ENCODE assay signal across 1 cellular context in genomic region chr2:120348134-120349103, GRCh38.
TF ChIP-seq lines count a peak whose summit lies in the region.

No MANE protein-coding gene starts in this region.

TF ChIP-seq in HepG2, 621 proteins besides CTCF, POLR2A, EP300 and RAD21 (continued from another document and continues in another):
- TF ChIP-seq HBP1 (CRISPR knock-in tag; IDR thresholded peaks at IDR 0.05; ENCODE audit: low read depth) (no peak), ZNF75D (CRISPR knock-in tag; IDR thresholded peaks at IDR 0.05; ENCODE audit: borderline replicate concordance) (no peak), ZBTB26 (CRISPR knock-in tag; IDR thresholded peaks at IDR 0.05; ENCODE audit: borderline replicate concordance) (no peak), HMG20A (CRISPR knock-in tag; IDR thresholded peaks at IDR 0.05; ENCODE audit: borderline replicate concordance) (0 out of 2 replicates have a peak, but pooled peaks have one; percentile 33), HNRNPLL (IDR thresholded peaks at IDR 0.05; ENCODE audit: low read depth, low read length, poor library complexity, severe bottlenecking) (no peak), FOSL2 (CRISPR knock-in tag; IDR thresholded peaks at IDR 0.05) (peak; percentile 58; the same call in 1 of the 2 replicates), ZNF414 (CRISPR knock-in tag; IDR thresholded peaks at IDR 0.05) (no peak), ZNF709 (CRISPR knock-in tag; IDR thresholded peaks at IDR 0.05) (no peak), ZSCAN31 (CRISPR knock-in tag; IDR thresholded peaks at IDR 0.05; ENCODE audit: low read depth) (no peak), STAG1 (CRISPR knock-in tag; IDR thresholded peaks at IDR 0.05) (peak; percentile 21; the same call in 1 of the 2 replicates), KDM5A (IDR thresholded peaks at IDR 0.05; ENCODE audit: borderline replicate concordance, low read length) (no peak), ZNF281 (CRISPR knock-in tag; IDR thresholded peaks at IDR 0.05; ENCODE audit: borderline replicate concordance) (peak; percentile 23; the same call in 1 of the 2 replicates), ZNF367 (CRISPR knock-in tag; IDR thresholded peaks at IDR 0.05; ENCODE audit: borderline replicate concordance) (no peak), HDAC6 (IDR thresholded peaks at IDR 0.05; ENCODE audit: low read depth, low read length) (no peak), ZFP82 (CRISPR knock-in tag; IDR thresholded peaks at IDR 0.05; ENCODE audit: borderline replicate concordance) (no peak), CHD2 (IDR thresholded peaks at IDR 0.05; ENCODE audit: low read depth, low read length) (no peak), NBN (conservative IDR thresholded peaks at IDR 0.05) (no peak), ATRX (CRISPR knock-in tag; IDR thresholded peaks at IDR 0.05; ENCODE audit: borderline replicate concordance) (no peak), MBNL3 (CRISPR knock-in tag; conservative IDR thresholded peaks at IDR 0.05) (no peak), ISX (CRISPR knock-in tag; conservative IDR thresholded peaks at IDR 0.05) (no peak), ELF1 (CRISPR knock-in tag; IDR thresholded peaks at IDR 0.05) (no peak), REL (CRISPR knock-in tag; conservative IDR thresholded peaks at IDR 0.05) (no peak), FOXO4 (CRISPR knock-in tag; conservative IDR thresholded peaks at IDR 0.05) (no peak), ZNF569 (CRISPR knock-in tag; IDR thresholded peaks at IDR 0.05; ENCODE audit: borderline replicate concordance) (no peak), CC2D1A (CRISPR knock-in tag; IDR thresholded peaks at IDR 0.05) (no peak), GATAD2A (CRISPR knock-in tag; IDR thresholded peaks at IDR 0.05) (peak; percentile 57; the same call in 1 of the 2 replicates), CEBPZ (IDR thresholded peaks at IDR 0.05; ENCODE audit: low read length) (no peak), ZNF326 (CRISPR knock-in tag; IDR thresholded peaks at IDR 0.05; ENCODE audit: borderline replicate concordance) (no peak), ATF2 (CRISPR knock-in tag; IDR thresholded peaks at IDR 0.05) (no peak), PRPF4 (IDR thresholded peaks at IDR 0.05; ENCODE audit: low read depth, low read length, poor library complexity, severe bottlenecking) (no peak), NR2F6 (IDR thresholded peaks at IDR 0.05) (0 out of 2 replicates have a peak, but pooled peaks have one; percentile 16), NR2F6 (CRISPR knock-in tag; IDR thresholded peaks at IDR 0.05) (no peak), ZBTB49 (CRISPR knock-in tag; IDR thresholded peaks at IDR 0.05; ENCODE audit: borderline replicate concordance) (no peak), ZNF331 (CRISPR knock-in tag; IDR thresholded peaks at IDR 0.05) (peak; percentile 52; the same call in 1 of the 2 replicates), ZNF891 (CRISPR knock-in tag; IDR thresholded peaks at IDR 0.05) (no peak), ZNF737 (CRISPR knock-in tag; IDR thresholded peaks at IDR 0.05; ENCODE audit: borderline replicate concordance) (no peak), REST (IDR thresholded peaks at IDR 0.05; ENCODE audit: borderline replicate concordance in 1 of 2, low read depth in 1 of 2, low read length in 2 of 2) (no peak), ZNF275 (CRISPR knock-in tag; IDR thresholded peaks at IDR 0.05; ENCODE audit: borderline replicate concordance) (no peak), ZNF589 (CRISPR knock-in tag; conservative IDR thresholded peaks at IDR 0.05) (no peak)
